1 cellular context compared by ENCODE assay signal in genomic region chr14:68349900-68350323, GRCh38.
TF ChIP-seq lines count a peak whose summit lies in the region.

No MANE protein-coding gene starts in this region.

TF ChIP-seq in HepG2, 621 proteins besides CTCF, POLR2A, EP300 and RAD21 (continued from another document and continues in another):
- TF ChIP-seq ZNF280D (CRISPR knock-in tag; IDR thresholded peaks at IDR 0.05): 0 out of 2 replicates have a peak, but pooled peaks have one; percentile 56
- no peak for TF ChIP-seq ZNF251 (CRISPR knock-in tag; IDR thresholded peaks at IDR 0.05)
- TF ChIP-seq ZMAT3 (CRISPR knock-in tag; conservative IDR thresholded peaks at IDR 0.05): no peak
- no peak for TF ChIP-seq ZNF784 (CRISPR knock-in tag; IDR thresholded peaks at IDR 0.05; ENCODE audit: borderline replicate concordance)
- TF ChIP-seq MIXL1 (CRISPR knock-in tag; IDR thresholded peaks at IDR 0.05): peak; percentile 92
- peak; percentile 38; the same call in 1 of the 2 replicates for TF ChIP-seq ZNF430 (CRISPR knock-in tag; IDR thresholded peaks at IDR 0.05)
- TF ChIP-seq ZSCAN12 (CRISPR knock-in tag; IDR thresholded peaks at IDR 0.05): peak; percentile 60; the same call in 1 of the 2 replicates
- TF ChIP-seq KDM5B (CRISPR knock-in tag; IDR thresholded peaks at IDR 0.05; ENCODE audit: borderline replicate concordance): no peak
- no peak for TF ChIP-seq ZBTB14 (CRISPR knock-in tag; IDR thresholded peaks at IDR 0.05)
- no peak for TF ChIP-seq RELA (CRISPR knock-in tag; IDR thresholded peaks at IDR 0.05)
- peak; percentile 49; the same call in 1 of the 2 replicates for TF ChIP-seq ZNF652 (CRISPR knock-in tag; IDR thresholded peaks at IDR 0.05; ENCODE audit: borderline replicate concordance, low read depth)
- no peak for TF ChIP-seq REL (CRISPR knock-in tag; conservative IDR thresholded peaks at IDR 0.05)
- TF ChIP-seq PTBP1 (IDR thresholded peaks at IDR 0.05; ENCODE audit: low read depth, low read length, poor library complexity, severe bottlenecking): no peak
- 0 out of 2 replicates have a peak, but pooled peaks have one; percentile 19 for TF ChIP-seq PATZ1 (CRISPR knock-in tag; IDR thresholded peaks at IDR 0.05)
- TF ChIP-seq ZNF569 (CRISPR knock-in tag; IDR thresholded peaks at IDR 0.05; ENCODE audit: borderline replicate concordance): no peak
- 0 out of 2 replicates have a peak, but pooled peaks have one; percentile 54 for TF ChIP-seq STAT6 (CRISPR knock-in tag; IDR thresholded peaks at IDR 0.05; ENCODE audit: borderline replicate concordance)
- peak; percentile 52 for TF ChIP-seq ASH2L (IDR thresholded peaks at IDR 0.05; ENCODE audit: insufficient read length, low read depth, low read length)
- 0 out of 2 replicates have a peak, but pooled peaks have one; percentile 53 for TF ChIP-seq ZNF800 (CRISPR knock-in tag; IDR thresholded peaks at IDR 0.05)
- TF ChIP-seq SP140L (CRISPR knock-in tag; IDR thresholded peaks at IDR 0.05; ENCODE audit: borderline replicate concordance): 0 out of 2 replicates have a peak, but pooled peaks have one; percentile 29
- peak; percentile 81; the same call in 1 of the 2 replicates for TF ChIP-seq DNMT3B (CRISPR knock-in tag; conservative IDR thresholded peaks at IDR 0.05)
- TF ChIP-seq ZNF598 (CRISPR knock-in tag; IDR thresholded peaks at IDR 0.05; ENCODE audit: borderline replicate concordance): no peak
- TF ChIP-seq HNF4G (IDR thresholded peaks at IDR 0.05; ENCODE audit: borderline replicate concordance, low read depth, low read length): peak; percentile 82
- peak; percentile 78; the same call in 1 of the 2 replicates for TF ChIP-seq HNF4G (CRISPR knock-in tag; IDR thresholded peaks at IDR 0.05; ENCODE audit: borderline replicate concordance, low read depth)
- no peak for TF ChIP-seq ZNF777 (CRISPR knock-in tag; IDR thresholded peaks at IDR 0.05)
- TF ChIP-seq SIX1 (CRISPR knock-in tag; IDR thresholded peaks at IDR 0.05; ENCODE audit: borderline replicate concordance): peak; percentile 98
- no peak for TF ChIP-seq ZNF333 (CRISPR knock-in tag; IDR thresholded peaks at IDR 0.05; ENCODE audit: borderline replicate concordance)
- TF ChIP-seq ZNF644 (CRISPR knock-in tag; IDR thresholded peaks at IDR 0.05; ENCODE audit: low read depth): peak; percentile 59; the same call in 1 of the 2 replicates
- TF ChIP-seq ZNF124 (CRISPR knock-in tag; IDR thresholded peaks at IDR 0.05): 0 out of 2 replicates have a peak, but pooled peaks have one; percentile 36
- TF ChIP-seq ZNF205 (CRISPR knock-in tag; IDR thresholded peaks at IDR 0.05): no peak
- TF ChIP-seq ARNTL (CRISPR knock-in tag; IDR thresholded peaks at IDR 0.05): 0 out of 2 replicates have a peak, but pooled peaks have one; percentile 54
- no peak for TF ChIP-seq MBNL3 (CRISPR knock-in tag; conservative IDR thresholded peaks at IDR 0.05)
- TF ChIP-seq ZNF670 (CRISPR knock-in tag; IDR thresholded peaks at IDR 0.05; ENCODE audit: borderline replicate concordance): peak; percentile 82; the same call in 1 of the 2 replicates
- peak; percentile 53; the same call in 1 of the 2 replicates for TF ChIP-seq NR2C2 (CRISPR knock-in tag; IDR thresholded peaks at IDR 0.05; ENCODE audit: borderline replicate concordance)
- TF ChIP-seq ZFYVE20 (CRISPR knock-in tag; IDR thresholded peaks at IDR 0.05; ENCODE audit: borderline replicate concordance, low read depth): no peak
- TF ChIP-seq MTA3 (CRISPR knock-in tag; IDR thresholded peaks at IDR 0.05): no peak
- TF ChIP-seq PHB2 (IDR thresholded peaks at IDR 0.05; ENCODE audit: partially characterized antibody): no peak
- TF ChIP-seq ZNF512B (CRISPR knock-in tag; IDR thresholded peaks at IDR 0.05; ENCODE audit: borderline replicate concordance): 0 out of 2 replicates have a peak, but pooled peaks have one; percentile 56
- TF ChIP-seq DMTF1 (CRISPR knock-in tag; IDR thresholded peaks at IDR 0.05): no peak
